In genomic region chr3:156619376-156619775, GRCh38 we compare ENCODE assay signal across 1 cellular context.
TF ChIP-seq lines count a peak whose summit lies in the region.

No MANE protein-coding gene starts in this region.

TF ChIP-seq in GM23338, 12 proteins besides CTCF, POLR2A, EP300 and RAD21 (continued from another document):
- TF ChIP-seq POLR2AphosphoS5 (IDR thresholded peaks at IDR 0.05; ENCODE audit: low read depth) (no peak), ZNF331 (CRISPR knock-in tag; IDR thresholded peaks at IDR 0.05; ENCODE audit: low read depth) (no peak), STAT1 (IDR thresholded peaks at IDR 0.05; ENCODE audit: unreplicated experiment) (no peak)
TF ChIP-seq in GM23338: peak in this region for 0.
